Comparison of ENCODE assay signal across 1 cellular context in the genomic region with DNA sequence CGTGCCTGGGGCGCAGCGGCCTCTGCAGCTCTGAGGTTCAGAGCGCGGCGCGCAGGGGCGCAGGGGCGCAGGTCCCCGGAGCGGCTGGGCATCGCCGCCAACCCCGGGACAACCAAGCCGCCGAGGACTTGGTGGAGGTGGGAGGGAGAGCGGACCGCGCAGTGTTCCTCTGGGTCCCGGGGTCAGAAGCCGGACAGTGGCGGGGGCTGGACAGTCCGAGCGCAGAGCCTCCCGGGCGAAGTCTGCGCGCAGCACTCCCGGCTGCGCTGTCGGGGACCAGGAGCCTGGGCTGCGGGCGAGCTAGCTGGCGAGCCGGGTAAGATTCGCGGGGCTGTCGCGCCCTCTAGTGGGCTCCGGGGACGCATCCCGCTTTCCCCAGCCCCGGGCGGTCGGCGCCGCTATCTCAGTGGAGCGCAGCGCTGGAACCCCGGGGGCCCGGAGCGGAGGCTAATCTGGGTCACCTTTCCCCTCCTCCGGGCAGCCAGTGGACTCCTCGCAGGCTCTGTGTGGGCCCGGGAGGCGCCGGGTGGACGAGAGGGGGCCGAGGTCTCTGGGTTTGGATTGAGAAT.
TF ChIP-seq lines count a peak whose summit lies in the region.

No MANE protein-coding gene starts in this region.

TF ChIP-seq in HepG2, 621 proteins besides CTCF, POLR2A, EP300 and RAD21 (continued from another document and continues in another):
- TF ChIP-seq, protein P1, sequence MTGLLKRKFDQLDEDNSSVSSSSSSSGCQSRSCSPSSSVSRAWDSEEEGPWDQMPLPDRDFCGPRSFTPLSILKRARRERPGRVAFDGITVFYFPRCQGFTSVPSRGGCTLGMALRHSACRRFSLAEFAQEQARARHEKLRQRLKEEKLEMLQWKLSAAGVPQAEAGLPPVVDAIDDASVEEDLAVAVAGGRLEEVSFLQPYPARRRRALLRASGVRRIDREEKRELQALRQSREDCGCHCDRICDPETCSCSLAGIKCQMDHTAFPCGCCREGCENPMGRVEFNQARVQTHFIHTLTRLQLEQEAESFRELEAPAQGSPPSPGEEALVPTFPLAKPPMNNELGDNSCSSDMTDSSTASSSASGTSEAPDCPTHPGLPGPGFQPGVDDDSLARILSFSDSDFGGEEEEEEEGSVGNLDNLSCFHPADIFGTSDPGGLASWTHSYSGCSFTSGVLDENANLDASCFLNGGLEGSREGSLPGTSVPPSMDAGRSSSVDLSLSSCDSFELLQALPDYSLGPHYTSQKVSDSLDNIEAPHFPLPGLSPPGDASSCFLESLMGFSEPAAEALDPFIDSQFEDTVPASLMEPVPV (CRISPR knock-in tag; IDR thresholded peaks at IDR 0.05), result no peak
- TF ChIP-seq ZNF225 (CRISPR knock-in tag; IDR thresholded peaks at IDR 0.05) (no peak), SETDB1 (CRISPR knock-in tag; IDR thresholded peaks at IDR 0.05; ENCODE audit: borderline replicate concordance) (no peak), SALL1 (CRISPR knock-in tag; IDR thresholded peaks at IDR 0.05) (peak; percentile 64; the same call in 1 of the 2 replicates), POLR2AphosphoS2 (IDR thresholded peaks at IDR 0.05; ENCODE audit: low read depth, low read length) (no peak), YEATS4 (CRISPR knock-in tag; IDR thresholded peaks at IDR 0.05; ENCODE audit: borderline replicate concordance) (0 out of 2 replicates have a peak, but pooled peaks have one; percentile 33), ZNF776 (CRISPR knock-in tag; IDR thresholded peaks at IDR 0.05) (no peak), KLF11 (CRISPR knock-in tag; IDR thresholded peaks at IDR 0.05) (no peak), SNAI1 (CRISPR knock-in tag; IDR thresholded peaks at IDR 0.05; ENCODE audit: borderline replicate concordance) (no peak), ZNF350 (CRISPR knock-in tag; IDR thresholded peaks at IDR 0.05; ENCODE audit: borderline replicate concordance, low read depth) (no peak), ZNF354B (CRISPR knock-in tag; IDR thresholded peaks at IDR 0.05) (no peak), ZNF558 (CRISPR knock-in tag; IDR thresholded peaks at IDR 0.05; ENCODE audit: borderline replicate concordance) (no peak), RXRA (CRISPR knock-in tag; IDR thresholded peaks at IDR 0.05) (0 out of 2 replicates have a peak, but pooled peaks have one; percentile 14), KDM5A (IDR thresholded peaks at IDR 0.05; ENCODE audit: borderline replicate concordance, low read length) (no peak), ZNF749 (CRISPR knock-in tag; IDR thresholded peaks at IDR 0.05; ENCODE audit: borderline replicate concordance) (no peak), PRMT3 (CRISPR knock-in tag; IDR thresholded peaks at IDR 0.05; ENCODE audit: borderline replicate concordance, low read depth) (no peak), NCOA5 (CRISPR knock-in tag; IDR thresholded peaks at IDR 0.05) (no peak), ZNF20 (CRISPR knock-in tag; IDR thresholded peaks at IDR 0.05) (no peak), SOX5 (CRISPR knock-in tag; IDR thresholded peaks at IDR 0.05; ENCODE audit: borderline replicate concordance) (no peak), ZNF709 (CRISPR knock-in tag; IDR thresholded peaks at IDR 0.05) (peak; percentile 45; the same call in 1 of the 2 replicates), ZSCAN9 (CRISPR knock-in tag; IDR thresholded peaks at IDR 0.05; ENCODE audit: borderline replicate concordance) (no peak), KDM2A (CRISPR knock-in tag; IDR thresholded peaks at IDR 0.05; ENCODE audit: borderline replicate concordance, low read depth) (peak; percentile 78), GABPA (IDR thresholded peaks at IDR 0.05; ENCODE audit: low read depth, low read length) (no peak), GABPA (CRISPR knock-in tag; IDR thresholded peaks at IDR 0.05; ENCODE audit: low read depth) (no peak), HOXD1 (CRISPR knock-in tag; IDR thresholded peaks at IDR 0.05) (peak; percentile 81), HNF4A (CRISPR knock-in tag; IDR thresholded peaks at IDR 0.05) (no peak), ZNF598 (CRISPR knock-in tag; IDR thresholded peaks at IDR 0.05; ENCODE audit: borderline replicate concordance) (peak; percentile 56; the same call in 1 of the 2 replicates), ZNF282 (IDR thresholded peaks at IDR 0.05; ENCODE audit: partially characterized antibody) (no peak), HOXA3 (CRISPR knock-in tag; IDR thresholded peaks at IDR 0.05) (peak; percentile 48; the same call in 1 of the 2 replicates), ZNF761 (CRISPR knock-in tag; conservative IDR thresholded peaks at IDR 0.05) (no peak), ZNF251 (CRISPR knock-in tag; IDR thresholded peaks at IDR 0.05) (no peak), FOXA3 (CRISPR knock-in tag; IDR thresholded peaks at IDR 0.05) (no peak), SRSF1 (optimal IDR thresholded peaks at IDR 0.05; ENCODE audit: low read depth, low read length) (no peak), CENPX (CRISPR knock-in tag; IDR thresholded peaks at IDR 0.05) (no peak), NFKBIZ (CRISPR knock-in tag; IDR thresholded peaks at IDR 0.05) (no peak), TOPORS (CRISPR knock-in tag; IDR thresholded peaks at IDR 0.05) (no peak), NFKB2 (CRISPR knock-in tag; IDR thresholded peaks at IDR 0.05; ENCODE audit: borderline replicate concordance) (no peak; the same call in 1 of the 2 replicates), ZNF326 (CRISPR knock-in tag; IDR thresholded peaks at IDR 0.05; ENCODE audit: borderline replicate concordance) (no peak), MXD4 (CRISPR knock-in tag; IDR thresholded peaks at IDR 0.05) (no peak)
- TF ChIP-seq, protein P2, sequence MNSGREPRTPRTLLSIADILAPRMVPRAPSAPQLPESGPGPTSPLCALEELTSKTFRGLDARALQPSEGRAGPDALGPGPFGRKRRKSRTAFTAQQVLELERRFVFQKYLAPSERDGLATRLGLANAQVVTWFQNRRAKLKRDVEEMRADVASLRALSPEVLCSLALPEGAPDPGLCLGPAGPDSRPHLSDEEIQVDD (CRISPR knock-in tag; IDR thresholded peaks at IDR 0.05; ENCODE audit: borderline replicate concordance), result no peak
- TF ChIP-seq, protein P3, sequence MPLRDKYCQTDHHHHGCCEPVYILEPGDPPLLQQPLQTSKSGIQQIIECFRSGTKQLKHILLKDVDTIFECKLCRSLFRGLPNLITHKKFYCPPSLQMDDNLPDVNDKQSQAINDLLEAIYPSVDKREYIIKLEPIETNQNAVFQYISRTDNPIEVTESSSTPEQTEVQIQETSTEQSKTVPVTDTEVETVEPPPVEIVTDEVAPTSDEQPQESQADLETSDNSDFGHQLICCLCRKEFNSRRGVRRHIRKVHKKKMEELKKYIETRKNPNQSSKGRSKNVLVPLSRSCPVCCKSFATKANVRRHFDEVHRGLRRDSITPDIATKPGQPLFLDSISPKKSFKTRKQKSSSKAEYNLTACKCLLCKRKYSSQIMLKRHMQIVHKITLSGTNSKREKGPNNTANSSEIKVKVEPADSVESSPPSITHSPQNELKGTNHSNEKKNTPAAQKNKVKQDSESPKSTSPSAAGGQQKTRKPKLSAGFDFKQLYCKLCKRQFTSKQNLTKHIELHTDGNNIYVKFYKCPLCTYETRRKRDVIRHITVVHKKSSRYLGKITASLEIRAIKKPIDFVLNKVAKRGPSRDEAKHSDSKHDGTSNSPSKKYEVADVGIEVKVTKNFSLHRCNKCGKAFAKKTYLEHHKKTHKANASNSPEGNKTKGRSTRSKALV (CRISPR knock-in tag; IDR thresholded peaks at IDR 0.05), result peak; percentile 100
- TF ChIP-seq, protein P4, sequence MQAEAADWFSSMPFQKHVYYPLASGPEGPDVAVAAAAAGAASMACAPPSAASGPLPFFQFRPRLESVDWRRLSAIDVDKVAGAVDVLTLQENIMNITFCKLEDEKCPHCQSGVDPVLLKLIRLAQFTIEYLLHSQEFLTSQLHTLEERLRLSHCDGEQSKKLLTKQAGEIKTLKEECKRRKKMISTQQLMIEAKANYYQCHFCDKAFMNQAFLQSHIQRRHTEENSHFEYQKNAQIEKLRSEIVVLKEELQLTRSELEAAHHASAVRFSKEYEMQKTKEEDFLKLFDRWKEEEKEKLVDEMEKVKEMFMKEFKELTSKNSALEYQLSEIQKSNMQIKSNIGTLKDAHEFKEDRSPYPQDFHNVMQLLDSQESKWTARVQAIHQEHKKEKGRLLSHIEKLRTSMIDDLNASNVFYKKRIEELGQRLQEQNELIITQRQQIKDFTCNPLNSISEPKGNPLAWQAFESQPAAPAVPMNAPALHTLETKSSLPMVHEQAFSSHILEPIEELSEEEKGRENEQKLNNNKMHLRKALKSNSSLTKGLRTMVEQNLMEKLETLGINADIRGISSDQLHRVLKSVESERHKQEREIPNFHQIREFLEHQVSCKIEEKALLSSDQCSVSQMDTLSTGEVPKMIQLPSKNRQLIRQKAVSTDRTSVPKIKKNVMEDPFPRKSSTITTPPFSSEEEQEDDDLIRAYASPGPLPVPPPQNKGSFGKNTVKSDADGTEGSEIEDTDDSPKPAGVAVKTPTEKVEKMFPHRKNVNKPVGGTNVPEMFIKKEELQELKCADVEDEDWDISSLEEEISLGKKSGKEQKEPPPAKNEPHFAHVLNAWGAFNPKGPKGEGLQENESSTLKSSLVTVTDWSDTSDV (CRISPR knock-in tag; IDR thresholded peaks at IDR 0.05), result no peak
- TF ChIP-seq, protein P5, sequence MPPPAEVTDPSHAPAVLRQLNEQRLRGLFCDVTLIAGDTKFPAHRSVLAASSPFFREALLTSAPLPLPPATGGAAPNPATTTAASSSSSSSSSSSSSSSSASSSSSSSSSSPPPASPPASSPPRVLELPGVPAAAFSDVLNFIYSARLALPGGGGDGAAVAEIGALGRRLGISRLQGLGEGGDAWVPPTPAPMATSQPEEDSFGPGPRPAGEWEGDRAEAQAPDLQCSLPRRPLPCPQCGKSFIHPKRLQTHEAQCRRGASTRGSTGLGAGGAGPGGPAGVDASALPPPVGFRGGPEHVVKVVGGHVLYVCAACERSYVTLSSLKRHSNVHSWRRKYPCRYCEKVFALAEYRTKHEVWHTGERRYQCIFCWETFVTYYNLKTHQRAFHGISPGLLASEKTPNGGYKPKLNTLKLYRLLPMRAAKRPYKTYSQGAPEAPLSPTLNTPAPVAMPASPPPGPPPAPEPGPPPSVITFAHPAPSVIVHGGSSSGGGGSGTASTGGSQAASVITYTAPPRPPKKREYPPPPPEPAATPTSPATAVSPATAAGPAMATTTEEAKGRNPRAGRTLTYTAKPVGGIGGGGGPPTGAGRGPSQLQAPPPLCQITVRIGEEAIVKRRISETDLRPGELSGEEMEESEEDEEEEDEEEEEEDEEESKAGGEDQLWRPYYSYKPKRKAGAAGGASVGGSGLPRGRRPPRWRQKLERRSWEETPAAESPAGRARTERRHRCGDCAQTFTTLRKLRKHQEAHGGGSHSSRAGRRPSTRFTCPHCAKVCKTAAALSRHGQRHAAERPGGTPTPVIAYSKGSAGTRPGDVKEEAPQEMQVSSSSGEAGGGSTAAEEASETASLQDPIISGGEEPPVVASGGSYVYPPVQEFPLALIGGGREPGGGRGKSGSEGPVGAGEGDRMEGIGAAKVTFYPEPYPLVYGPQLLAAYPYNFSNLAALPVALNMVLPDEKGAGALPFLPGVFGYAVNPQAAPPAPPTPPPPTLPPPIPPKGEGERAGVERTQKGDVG (CRISPR knock-in tag; IDR thresholded peaks at IDR 0.05; ENCODE audit: borderline replicate concordance), result no peak
- TF ChIP-seq, protein P6, sequence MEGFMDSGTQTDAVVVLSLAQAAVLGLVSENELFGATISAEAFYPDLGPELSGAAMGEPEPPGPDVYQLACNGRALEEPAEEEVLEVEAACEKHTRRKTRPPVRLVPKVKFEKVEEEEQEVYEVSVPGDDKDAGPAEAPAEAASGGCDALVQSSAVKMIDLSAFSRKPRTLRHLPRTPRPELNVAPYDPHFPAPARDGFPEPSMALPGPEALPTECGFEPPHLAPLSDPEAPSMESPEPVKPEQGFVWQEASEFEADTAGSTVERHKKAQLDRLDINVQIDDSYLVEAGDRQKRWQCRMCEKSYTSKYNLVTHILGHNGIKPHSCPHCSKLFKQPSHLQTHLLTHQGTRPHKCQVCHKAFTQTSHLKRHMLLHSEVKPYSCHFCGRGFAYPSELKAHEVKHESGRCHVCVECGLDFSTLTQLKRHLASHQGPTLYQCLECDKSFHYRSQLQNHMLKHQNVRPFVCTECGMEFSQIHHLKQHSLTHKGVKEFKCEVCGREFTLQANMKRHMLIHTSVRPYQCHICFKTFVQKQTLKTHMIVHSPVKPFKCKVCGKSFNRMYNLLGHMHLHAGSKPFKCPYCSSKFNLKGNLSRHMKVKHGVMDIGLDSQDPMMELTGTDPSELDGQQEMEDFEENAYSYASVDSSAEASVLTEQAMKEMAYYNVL (CRISPR knock-in tag; IDR thresholded peaks at IDR 0.05; ENCODE audit: borderline replicate concordance), result no peak; the same call in 1 of the 2 replicates
- TF ChIP-seq, protein P7, sequence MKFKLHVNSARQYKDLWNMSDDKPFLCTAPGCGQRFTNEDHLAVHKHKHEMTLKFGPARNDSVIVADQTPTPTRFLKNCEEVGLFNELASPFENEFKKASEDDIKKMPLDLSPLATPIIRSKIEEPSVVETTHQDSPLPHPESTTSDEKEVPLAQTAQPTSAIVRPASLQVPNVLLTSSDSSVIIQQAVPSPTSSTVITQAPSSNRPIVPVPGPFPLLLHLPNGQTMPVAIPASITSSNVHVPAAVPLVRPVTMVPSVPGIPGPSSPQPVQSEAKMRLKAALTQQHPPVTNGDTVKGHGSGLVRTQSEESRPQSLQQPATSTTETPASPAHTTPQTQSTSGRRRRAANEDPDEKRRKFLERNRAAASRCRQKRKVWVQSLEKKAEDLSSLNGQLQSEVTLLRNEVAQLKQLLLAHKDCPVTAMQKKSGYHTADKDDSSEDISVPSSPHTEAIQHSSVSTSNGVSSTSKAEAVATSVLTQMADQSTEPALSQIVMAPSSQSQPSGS (CRISPR knock-in tag; IDR thresholded peaks at IDR 0.05), result no peak
- TF ChIP-seq, protein P8, sequence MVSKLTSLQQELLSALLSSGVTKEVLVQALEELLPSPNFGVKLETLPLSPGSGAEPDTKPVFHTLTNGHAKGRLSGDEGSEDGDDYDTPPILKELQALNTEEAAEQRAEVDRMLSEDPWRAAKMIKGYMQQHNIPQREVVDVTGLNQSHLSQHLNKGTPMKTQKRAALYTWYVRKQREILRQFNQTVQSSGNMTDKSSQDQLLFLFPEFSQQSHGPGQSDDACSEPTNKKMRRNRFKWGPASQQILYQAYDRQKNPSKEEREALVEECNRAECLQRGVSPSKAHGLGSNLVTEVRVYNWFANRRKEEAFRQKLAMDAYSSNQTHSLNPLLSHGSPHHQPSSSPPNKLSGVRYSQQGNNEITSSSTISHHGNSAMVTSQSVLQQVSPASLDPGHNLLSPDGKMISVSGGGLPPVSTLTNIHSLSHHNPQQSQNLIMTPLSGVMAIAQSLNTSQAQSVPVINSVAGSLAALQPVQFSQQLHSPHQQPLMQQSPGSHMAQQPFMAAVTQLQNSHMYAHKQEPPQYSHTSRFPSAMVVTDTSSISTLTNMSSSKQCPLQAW (CRISPR knock-in tag; IDR thresholded peaks at IDR 0.05), result no peak
- TF ChIP-seq, protein P9, sequence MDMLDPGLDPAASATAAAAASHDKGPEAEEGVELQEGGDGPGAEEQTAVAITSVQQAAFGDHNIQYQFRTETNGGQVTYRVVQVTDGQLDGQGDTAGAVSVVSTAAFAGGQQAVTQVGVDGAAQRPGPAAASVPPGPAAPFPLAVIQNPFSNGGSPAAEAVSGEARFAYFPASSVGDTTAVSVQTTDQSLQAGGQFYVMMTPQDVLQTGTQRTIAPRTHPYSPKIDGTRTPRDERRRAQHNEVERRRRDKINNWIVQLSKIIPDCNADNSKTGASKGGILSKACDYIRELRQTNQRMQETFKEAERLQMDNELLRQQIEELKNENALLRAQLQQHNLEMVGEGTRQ (IDR thresholded peaks at IDR 0.05; ENCODE audit: low read depth, low read length), result no peak
- TF ChIP-seq, protein P9 (CRISPR knock-in tag; IDR thresholded peaks at IDR 0.05; ENCODE audit: borderline replicate concordance), result no peak
